ENCODE assay signal across 8 cellular contexts in the genomic region with DNA sequence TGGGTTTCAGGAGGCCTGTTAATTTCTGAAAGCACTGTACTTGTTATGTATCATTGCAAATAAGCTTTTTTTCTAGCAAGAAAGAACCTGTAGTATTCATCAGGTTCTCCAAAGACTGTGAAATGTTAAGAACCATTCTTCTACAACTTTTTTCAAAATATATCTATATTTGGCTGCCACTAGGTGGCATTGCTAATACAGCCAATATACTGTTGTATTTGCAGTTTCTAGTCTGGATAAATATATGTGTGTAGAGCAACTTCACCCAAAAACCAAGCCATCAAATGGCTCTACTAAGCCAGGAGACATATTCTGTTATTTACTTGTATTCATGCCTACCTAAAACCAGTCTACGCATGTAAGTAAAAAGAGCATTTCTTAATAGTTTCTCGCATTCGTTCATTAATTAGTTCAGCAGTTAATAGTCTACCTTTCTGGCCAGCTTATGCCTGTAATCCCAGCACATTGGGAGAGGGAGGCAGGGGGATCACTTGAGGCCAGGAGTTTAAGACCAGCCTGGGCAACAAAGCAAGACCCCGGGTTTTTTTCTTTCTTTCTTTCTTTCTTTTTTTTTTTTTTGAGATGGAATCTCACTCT. TPM values are rescaled to one million over a fixed set of nuclear protein-coding genes. Genes with fewer than 3 reads are reported as not detected.
DNase-seq lines count a peak whose midpoint lies in the region; ATAC-seq, FAIRE-seq and TF ChIP-seq lines count a peak whose summit lies in the region.

No MANE protein-coding gene starts in this region.

- peak; percentile 64 to 68 for ATAC-seq in CD4-positive, CD25-positive, alpha-beta regulatory T cell (ENCODE audit: low read depth in 2 of 2)
- ATAC-seq in Panc1 = peak; percentile 71
- peak in 1 of 2 donors; percentile 64 for ATAC-seq in natural killer cell treated with Interleukin-12 subunit alpha and Interleukin-12 subunit beta and Interleukin-15 and Interleukin-18, amount 100 ng/mL, for 72 hours
- no peak for ATAC-seq in HG02623 (IDR thresholded peaks at IDR 0.05; ENCODE audit: unreplicated experiment)
- no peak for ATAC-seq in HG03342 (IDR thresholded peaks at IDR 0.05; ENCODE audit: unreplicated experiment)

- peaks cover 4% of the 10 kb centered on the region for H3K4me1 ChIP-seq in CD4-positive, CD25-positive, alpha-beta regulatory T cell (ENCODE audit: control insufficient read depth, insufficient read depth, low read length, poor library complexity, severe bottlenecking)
- peaks cover 11% of the 10 kb centered on the region for H3K4me1 ChIP-seq in Panc1 (ENCODE audit: control insufficient read depth, insufficient read depth, low read length)
- H3K4me1 ChIP-seq in endodermal cell (ENCODE audit: control insufficient read depth, insufficient read depth, low read length) = no peaks in the 10 kb centered on the region

- peak; percentile 92 for FAIRE-seq in H54 (lab: Jason Lieb, UNC)

- H3K27ac ChIP-seq in CD4-positive, CD25-positive, alpha-beta regulatory T cell (ENCODE audit: insufficient read depth, low read length, poor library complexity, severe bottlenecking) = no peak overlapping the region
- H3K27ac ChIP-seq in Panc1 (ENCODE audit: low read length) (peak overlapping the region; percentile 49), endodermal cell (ENCODE audit: low read depth, low read length) (no peak overlapping the region)

- no peaks in the 10 kb centered on the region for H3K27me3 ChIP-seq in CD4-positive, CD25-positive, alpha-beta regulatory T cell (ENCODE audit: control insufficient read depth, insufficient read depth, low read length)
- H3K27me3 ChIP-seq in Panc1 (ENCODE audit: control insufficient read depth, insufficient read depth, low read length) (no peaks in the 10 kb centered on the region), endodermal cell (ENCODE audit: control insufficient read depth, insufficient read depth, low read length, poor library complexity, severe bottlenecking) (no peaks in the 10 kb centered on the region)

- H3K4me3 ChIP-seq in CD4-positive, CD25-positive, alpha-beta regulatory T cell (ENCODE audit: low read depth, low read length) = no peak overlapping the region
- H3K4me3 ChIP-seq in Panc1 (ENCODE audit: low read depth in 2 of 2, low read length in 2 of 2) = no peak overlapping the region
- H3K4me3 ChIP-seq in endodermal cell (ENCODE audit: low read length) = no peak overlapping the region

- no peaks in the 10 kb centered on the region for H3K9me3 Mint-ChIP-seq in CD4-positive, CD25-positive, alpha-beta regulatory T cell
- peaks cover 18% of the 10 kb centered on the region for H3K9me3 Mint-ChIP-seq in endodermal cell
- no peaks in the 10 kb centered on the region for H3K9me3 Mint-ChIP-seq in natural killer cell treated with Interleukin-12 subunit alpha and Interleukin-12 subunit beta and Interleukin-15 and Interleukin-18, amount 100 ng/mL, for 72 hours

- BruUV-seq in Panc1 (replicated peaks; lab: Mats Ljungman, UMichigan) = no TSS peak

- H3K4me3 Mint-ChIP-seq in CD4-positive, CD25-positive, alpha-beta regulatory T cell = peak overlapping the region in 2 of 4 donors; percentile 2 to 12
- H3K4me3 Mint-ChIP-seq in endodermal cell = no peak overlapping the region
- H3K4me3 Mint-ChIP-seq in natural killer cell treated with Interleukin-12 subunit alpha and Interleukin-12 subunit beta and Interleukin-15 and Interleukin-18, amount 100 ng/mL, for 72 hours = no peak overlapping the region

- no peaks in the 10 kb centered on the region for H3K9me3 ChIP-seq in CD4-positive, CD25-positive, alpha-beta regulatory T cell (ENCODE audit: control insufficient read depth in 2 of 2, low read length in 2 of 2)
- H3K9me3 ChIP-seq in Panc1 (ENCODE audit: control insufficient read depth, insufficient read depth, low read depth, low read length) = peaks cover 13% of the 10 kb centered on the region; the same call in 1 of the 2 replicates
- peaks cover 15% of the 10 kb centered on the region for H3K9me3 ChIP-seq in endodermal cell (ENCODE audit: control insufficient read depth, low read length)

- peaks cover 11% of the 10 kb centered on the region for H3K36me3 Mint-ChIP-seq in CD4-positive, CD25-positive, alpha-beta regulatory T cell
- H3K36me3 Mint-ChIP-seq in endodermal cell (ENCODE audit: low read depth) = peaks cover 29% of the 10 kb centered on the region
- H3K36me3 Mint-ChIP-seq in natural killer cell treated with Interleukin-12 subunit alpha and Interleukin-12 subunit beta and Interleukin-15 and Interleukin-18, amount 100 ng/mL, for 72 hours = peaks cover 7% of the 10 kb centered on the region

- in situ Hi-C loops in Panc1 (cut with HindIII; ENCODE audit: low pct_unique_long_range_greater_than_20kb, low sequenced_read_pairs) = no loop called here

- TF ChIP-seq CTCF in Panc1 (IDR thresholded peaks at IDR 0.05) (peak; percentile 71; the same call in 1 of the 2 replicates), endodermal cell (conservative IDR thresholded peaks at IDR 0.05) (peak; percentile 74)

- H3K9ac ChIP-seq in endodermal cell (ENCODE audit: extremely low read depth, low read length, poor library complexity, severe bottlenecking) = no peak overlapping the region

- intact Hi-C loops in Panc1 (cut with micrococcal nuclease; ENCODE audit: unreplicated experiment) = no loop called here

- H3K27ac Mint-ChIP-seq in CD4-positive, CD25-positive, alpha-beta regulatory T cell = peak overlapping the region in 2 of 3 donors; percentile 40 to 81
- no peak overlapping the region for H3K27ac Mint-ChIP-seq in endodermal cell
- peak overlapping the region; percentile 35 to 84 for H3K27ac Mint-ChIP-seq in natural killer cell treated with Interleukin-12 subunit alpha and Interleukin-12 subunit beta and Interleukin-15 and Interleukin-18, amount 100 ng/mL, for 72 hours

- peaks cover 3 to 18% (median 9%) of the 10 kb centered on the region in 4 donors for H3K4me1 Mint-ChIP-seq in CD4-positive, CD25-positive, alpha-beta regulatory T cell
- H3K4me1 Mint-ChIP-seq in endodermal cell = no peaks in the 10 kb centered on the region
- H3K4me1 Mint-ChIP-seq in natural killer cell treated with Interleukin-12 subunit alpha and Interleukin-12 subunit beta and Interleukin-15 and Interleukin-18, amount 100 ng/mL, for 72 hours (ENCODE audit: low read depth in 2 of 2) = peaks cover 9 to 10% of the 10 kb centered on the region in 2 donors

- WGBS in endodermal cell (ENCODE audit: insufficient coverage in 1 of 2, insufficient read length in 1 of 2), 2 experiments = 97 to 100% methylated on average over 4 of the region's 4 CpGs

- no peaks in the 10 kb centered on the region for H3K36me3 ChIP-seq in CD4-positive, CD25-positive, alpha-beta regulatory T cell (ENCODE audit: control insufficient read depth, insufficient read depth, low read length)
- H3K36me3 ChIP-seq in Panc1 (ENCODE audit: control insufficient read depth, insufficient read depth, low read length) (peaks cover 12% of the 10 kb centered on the region; the same call in 1 of the 2 replicates), endodermal cell (ENCODE audit: control insufficient read depth, insufficient read depth, low read length) (peaks cover 24% of the 10 kb centered on the region)

- peak in 2 of 3 donors; percentile 50 to 81 for DNase-seq in CD4-positive, CD25-positive, alpha-beta regulatory T cell
- DNase-seq in H54 (ENCODE audit: insufficient read length, low spot score) (peak; percentile 10), Panc1 (ENCODE audit: low read depth, low spot score) (no peak), endodermal cell (no peak), NCI-H226 (no peak)
- no peak for DNase-seq in natural killer cell treated with Interleukin-12 subunit alpha and Interleukin-12 subunit beta and Interleukin-15 and Interleukin-18, amount 100 ng/mL, for 72 hours (ENCODE audit: low spot score)

- POLR2A ChIA-PET in Panc1 (lab: Charles Lee) = interaction anchor here (0.7 kb wide), 3 partner anchors 104 to 153 kb away, joined by 3 to 4 read pairs (median 4); no protein-coding TSS in a partner anchor

- TF ChIP-seq POLR2A in H54 (IDR thresholded peaks at IDR 0.05; ENCODE audit: low read depth, low read length) = no peak

- CTCF ChIA-PET in Panc1 (lab: Charles Lee) = interaction anchor here (0.5 kb wide), 1 partner anchor 99 kb away, joined by 7 read pairs; no protein-coding TSS in a partner anchor

- H3K27me3 Mint-ChIP-seq in CD4-positive, CD25-positive, alpha-beta regulatory T cell = no peaks in the 10 kb centered on the region
- no peaks in the 10 kb centered on the region for H3K27me3 Mint-ChIP-seq in endodermal cell (ENCODE audit: insufficient read depth)
- H3K27me3 Mint-ChIP-seq in natural killer cell treated with Interleukin-12 subunit alpha and Interleukin-12 subunit beta and Interleukin-15 and Interleukin-18, amount 100 ng/mL, for 72 hours = no peaks in the 10 kb centered on the region

RNA-seq across cellular contexts. Expression of gene VMP1, which starts 39.5 kb away (rescaled TPM):
- total RNA-seq in CD4-positive, CD25-positive, alpha-beta regulatory T cell = 238 TPM
- polyA plus RNA-seq in CD4-positive, CD25-positive, alpha-beta regulatory T cell = 10 to 100 TPM; 50.3 to 84.2 (median 65.6) TPM
- total RNA-seq in Panc1 (2021; ENCODE audit: unreplicated experiment) (281 TPM), endodermal cell (10 to 100 TPM; 67.9 to 69.9 TPM)
- polyA plus RNA-seq in Panc1 (2012; ENCODE audit: insufficient read length) = 139 TPM
- polyA plus RNA-seq in endodermal cell (2013, experiment 1 of 2) = 64.7 TPM
- polyA plus RNA-seq in endodermal cell (2013, experiment 2 of 2) = 62.2 TPM
- total RNA-seq in natural killer cell treated with Interleukin-12 subunit alpha and Interleukin-12 subunit beta and Interleukin-15 and Interleukin-18, amount 100 ng/mL, for 72 hours = 100 to 1,000 TPM; 225 to 292 TPM

RNA-seq across cellular contexts. Expression of gene PTRH2, which starts 39.7 kb away (rescaled TPM):
- total RNA-seq in CD4-positive, CD25-positive, alpha-beta regulatory T cell = 8.4 TPM
- polyA plus RNA-seq in CD4-positive, CD25-positive, alpha-beta regulatory T cell = 10 to 100 TPM; 16.2 to 23.2 (median 21.4) TPM
- 40.2 TPM for total RNA-seq in Panc1 (2021; ENCODE audit: unreplicated experiment)
- 36.1 TPM for polyA plus RNA-seq in Panc1 (2012; ENCODE audit: insufficient read length)
- 10 to 100 TPM; 21.6 to 23.6 TPM for total RNA-seq in endodermal cell
- 27.0 TPM for polyA plus RNA-seq in endodermal cell (2013, experiment 1 of 2)
- 21.5 TPM for polyA plus RNA-seq in endodermal cell (2013, experiment 2 of 2)
- total RNA-seq in natural killer cell treated with Interleukin-12 subunit alpha and Interleukin-12 subunit beta and Interleukin-15 and Interleukin-18, amount 100 ng/mL, for 72 hours = 10 to 100 TPM; 25.8 to 48.8 TPM

Comparison
In these comparisons a context has a peak if more than half of its experiments do, and no peak if none do; other contexts are left out.
1. ATAC-seq: peak in CD4-positive, CD25-positive, alpha-beta regulatory T cell (2 of 2) and Panc1 (single experiment); none in HG02623 (single experiment) and HG03342 (single experiment).
2. DNase-seq: peak in CD4-positive, CD25-positive, alpha-beta regulatory T cell (2 of 3) and H54 (single experiment); none in Panc1 (single experiment), endodermal cell (single experiment), natural killer cell treated with Interleukin-12 subunit alpha and Interleukin-12 subunit beta and Interleukin-15 and Interleukin-18, amount 100 ng/mL, for 72 hours (single experiment) and NCI-H226 (single experiment).